ENCODE assay signal across 1 cellular context in genomic region chr5:141523991-141524390, GRCh38.
TF ChIP-seq lines count a peak whose summit lies in the region.

No MANE protein-coding gene starts in this region.

TF ChIP-seq in HepG2, 621 proteins besides CTCF, POLR2A, EP300 and RAD21:
- no peak for TF ChIP-seq ZNF350 (CRISPR knock-in tag; IDR thresholded peaks at IDR 0.05; ENCODE audit: borderline replicate concordance, low read depth)
TF ChIP-seq in HepG2: peak in this region for 0.
